In genomic region chr1:218066332-218066731, GRCh38 we compare ENCODE assay signal across 6 cellular contexts.
"Had no signal": no experiment of that assay in that cellular context is flagged by ENCODE, and none has a peak within 500 bp of the region (broad histone marks: within the 10 kb centered on the region; RNA-seq: fewer than 3 reads in every experiment).

No MANE protein-coding gene starts in this region.

- ATAC-seq: HepG2, K562 had no signal

- DNase-seq: IMR-90, KBM-7, KG1 had no signal

- H3K4me3 ChIP-seq: K562 had no signal

- H3K27ac ChIP-seq: HL-60 had no signal
